Comparison of ENCODE assay signal across 29 cellular contexts in genomic region chr12:111295176-111295575, GRCh38.
"Had no signal": no experiment of that assay in that cellular context is flagged by ENCODE, and none has a peak within 500 bp of the region (broad histone marks: within the 10 kb centered on the region; RNA-seq: fewer than 3 reads in every experiment).

No MANE protein-coding gene starts in this region.

- ATAC-seq: left cardiac atrium; left lobe of liver; lower lobe of right lung; naive thymus-derived CD8-positive, alpha-beta T cell; right cardiac atrium; sciatic nerve; stimulated activated naive B cell treated with anti-CD40 and anti-IgM and Interleukin-4, amounts not matched to agents 10 μg/mL and 1 μg/mL and 100 μg/mL, for 72 hours; stimulated activated naive CD8-positive, alpha-beta T cell treated with anti-CD3 and anti-CD28 coated beads, Interleukin-15, Interleukin-2, amounts not matched to agents 100 U/mL and 50 U/mL, for 24 hours had no signal

- H3K9me3 Mint-ChIP-seq: naive thymus-derived CD8-positive, alpha-beta T cell; nephron; neural crest cell had no signal

- H3K4me3 Mint-ChIP-seq: naive thymus-derived CD8-positive, alpha-beta T cell; nephron; neural crest cell; stimulated activated naive B cell treated with anti-CD40 and anti-IgM and Interleukin-4, amounts not matched to agents 10 μg/mL and 1 μg/mL and 100 μg/mL, for 72 hours had no signal

- H3K4me3 ChIP-seq: lower lobe of right lung, ovary, prostate gland, skin epidermis, stomach, testis, thyroid gland, transverse colon, upper lobe of left lung, vagina had no signal

- H3K27me3 ChIP-seq: ovary, testis, thyroid gland, transverse colon, upper lobe of left lung, vagina had no signal

- H3K36me3 ChIP-seq: lower lobe of right lung, ovary, prostate gland, stomach, thyroid gland, transverse colon, upper lobe of left lung, vagina had no signal

- H3K4me1 ChIP-seq: lower lobe of right lung, prostate gland, stomach, testis, thyroid gland, transverse colon, upper lobe of left lung, vagina had no signal

- H3K36me3 Mint-ChIP-seq: stimulated activated naive B cell treated with anti-CD40 and anti-IgM and Interleukin-4, amounts not matched to agents 10 μg/mL and 1 μg/mL and 100 μg/mL, for 72 hours had no signal

- DNase-seq: hypothalamus; kidney glomerular epithelial cell; left cardiac atrium; lower lobe of right lung; mammary epithelial cell; mesenchymal stem cell; naive thymus-derived CD8-positive, alpha-beta T cell; ovary; retina; right cardiac atrium; stimulated activated CD4-positive, alpha-beta T cell treated with anti-CD3 and anti-CD28 coated beads, Interleukin-12 subunit alpha, Interleukin-12 subunit beta, amount 100 ng/mL, for 4 hours; stimulated activated CD4-positive, alpha-beta T cell treated with anti-CD3 and anti-CD28 coated beads, Interleukin-15, amount 100 ng/mL, for 24 hours; stimulated activated CD4-positive, alpha-beta T cell treated with anti-CD3 and anti-CD28 coated beads, Interleukin-2, amount 100 ng/mL, for 24 hours; stimulated activated CD4-positive, alpha-beta T cell treated with anti-CD3 and anti-CD28 coated beads, Interleukin-4, amount 100 ng/mL, for 1 hour; stimulated activated naive B cell treated with anti-CD40 and anti-IgM and Interleukin-4, amounts not matched to agents 10 μg/mL and 1 μg/mL and 100 μg/mL, for 72 hours; stimulated activated naive CD8-positive, alpha-beta T cell treated with anti-CD3 and anti-CD28 coated beads, Interleukin-15, Interleukin-2, amounts not matched to agents 100 U/mL and 50 U/mL, for 24 hours; stomach; testis; thyroid gland; transverse colon; upper lobe of left lung had no signal

- H3K9me3 ChIP-seq: ovary, prostate gland, testis, thyroid gland, transverse colon, upper lobe of left lung, vagina had no signal

- FAIRE-seq: keratinocyte had no signal

- H3K4me1 Mint-ChIP-seq: naive thymus-derived CD8-positive, alpha-beta T cell; nephron; stimulated activated naive B cell treated with anti-CD40 and anti-IgM and Interleukin-4, amounts not matched to agents 10 μg/mL and 1 μg/mL and 100 μg/mL, for 72 hours had no signal

- H3K27ac ChIP-seq: lower lobe of right lung, ovary, prostate gland, skin epidermis, stomach, testis, thyroid gland, transverse colon, upper lobe of left lung, vagina had no signal

- H3K27ac Mint-ChIP-seq: naive thymus-derived CD8-positive, alpha-beta T cell; nephron; stimulated activated naive B cell treated with anti-CD40 and anti-IgM and Interleukin-4, amounts not matched to agents 10 μg/mL and 1 μg/mL and 100 μg/mL, for 72 hours had no signal
